ENCODE assay signal across 1 cellular context in the genomic region with DNA sequence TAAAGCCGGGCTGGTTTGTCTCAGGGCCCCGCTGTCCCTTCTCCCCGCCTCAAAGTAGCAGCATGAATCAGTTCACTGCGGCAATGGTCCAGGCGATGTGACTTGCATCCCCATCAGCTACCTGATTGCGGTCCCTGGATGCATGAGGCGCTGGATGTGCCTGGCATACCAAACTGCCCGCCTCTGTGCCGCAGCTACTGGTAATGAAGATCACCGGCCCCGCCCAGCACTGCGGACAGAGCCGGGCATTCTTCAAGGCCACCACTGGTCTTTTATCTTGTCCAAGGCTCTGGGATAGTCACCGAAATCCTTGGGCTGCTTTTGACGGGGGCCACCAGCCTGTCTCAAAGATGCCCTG.
TF ChIP-seq lines count a peak whose summit lies in the region.

No MANE protein-coding gene starts in this region.

TF ChIP-seq in H1, 55 proteins besides CTCF, POLR2A, EP300 and RAD21:
- TF ChIP-seq SP1 (IDR thresholded peaks at IDR 0.05; ENCODE audit: low read depth, low read length) = no peak
- no peak for TF ChIP-seq SAP30 (IDR thresholded peaks at IDR 0.05; ENCODE audit: insufficient read depth, insufficient replicate concordance, low read length)
- no peak for TF ChIP-seq GABPA (IDR thresholded peaks at IDR 0.05; ENCODE audit: borderline replicate concordance, insufficient read depth, low read length)
- no peak for TF ChIP-seq RNF2 (IDR thresholded peaks at IDR 0.05; ENCODE audit: borderline replicate concordance, low read depth, low read length, missing control alignments, poor library complexity, severe bottlenecking)
- TF ChIP-seq, protein P1, sequence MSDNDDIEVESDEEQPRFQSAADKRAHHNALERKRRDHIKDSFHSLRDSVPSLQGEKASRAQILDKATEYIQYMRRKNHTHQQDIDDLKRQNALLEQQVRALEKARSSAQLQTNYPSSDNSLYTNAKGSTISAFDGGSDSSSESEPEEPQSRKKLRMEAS (IDR thresholded peaks at IDR 0.05) = no peak
- TF ChIP-seq NRF1 (IDR thresholded peaks at IDR 0.05; ENCODE audit: low read depth, low read length) = no peak
- TF ChIP-seq SUZ12 (IDR thresholded peaks at IDR 0.05; ENCODE audit: low read length) = no peak
- no peak for TF ChIP-seq RBBP5 (IDR thresholded peaks at IDR 0.05; ENCODE audit: borderline replicate concordance, low read depth, low read length)
- TF ChIP-seq USF2 (IDR thresholded peaks at IDR 0.05; ENCODE audit: low read length) = no peak
- TF ChIP-seq SIX5 (IDR thresholded peaks at IDR 0.05; ENCODE audit: low read depth, low read length) = no peak
- no peak for TF ChIP-seq ATF2 (IDR thresholded peaks at IDR 0.05; ENCODE audit: low read length)
- TF ChIP-seq KDM4A (IDR thresholded peaks at IDR 0.05; ENCODE audit: low read depth, low read length, severe bottlenecking) = no peak
- TF ChIP-seq CREB1 (IDR thresholded peaks at IDR 0.05) = no peak
- TF ChIP-seq BCL11A (IDR thresholded peaks at IDR 0.05; ENCODE audit: low read depth in 2 of 2, low read length in 2 of 2) = no peak
- no peak for TF ChIP-seq HDAC6 (IDR thresholded peaks at IDR 0.05; ENCODE audit: low read depth, low read length)
- TF ChIP-seq KDM5A (IDR thresholded peaks at IDR 0.05; ENCODE audit: low read length) = no peak
- no peak for TF ChIP-seq TEAD4 (IDR thresholded peaks at IDR 0.05; ENCODE audit: low read depth, low read length)
